10 cellular contexts compared by ENCODE assay signal in genomic region chr6:7156666-7157278, GRCh38. TPM values are rescaled to one million over a fixed set of nuclear protein-coding genes. Genes with fewer than 3 reads are reported as not detected.
DNase-seq lines count a peak whose midpoint lies in the region; ATAC-seq, FAIRE-seq and TF ChIP-seq lines count a peak whose summit lies in the region.
"Had no signal": no experiment of that assay in that cellular context is flagged by ENCODE, and none has a peak within 500 bp of the region (broad histone marks: within the 10 kb centered on the region; RNA-seq: fewer than 3 reads in every experiment).

No MANE protein-coding gene starts in this region.

- H3K9ac ChIP-seq in keratinocyte (ENCODE audit: control insufficient read depth, extremely low read depth, insufficient read depth, low read length) = no peak overlapping the region
- H3K9ac ChIP-seq: neural progenitor cell had no signal

- no peaks in the 10 kb centered on the region for H3K9me3 Mint-ChIP-seq in activated naive CD4-positive, alpha-beta T cell treated with anti-CD3 and anti-CD28 coated beads, Interleukin-2, amount 50 U/mL, for 72 hours
- H3K9me3 Mint-ChIP-seq: neural progenitor cell had no signal

- FAIRE-seq in keratinocyte (lab: Jason Lieb, UNC) = no peak

- H3K36me3 Mint-ChIP-seq in activated naive CD4-positive, alpha-beta T cell treated with anti-CD3 and anti-CD28 coated beads, Interleukin-2, amount 50 U/mL, for 72 hours = no peaks in the 10 kb centered on the region

- H3K27me3 ChIP-seq in keratinocyte (ENCODE audit: control insufficient read depth, extremely low read depth, insufficient read depth, low read length) (no peaks in the 10 kb centered on the region), thyroid gland (no peaks in the 10 kb centered on the region)

- dilution Hi-C loops in keratinocyte (cut with MboI; ENCODE audit: extremely low pct_ligation_motif_present, low sequenced_read_pairs) = no loop called here

- no peaks in the 10 kb centered on the region for H4K20me1 ChIP-seq in keratinocyte (ENCODE audit: control insufficient read depth, extremely low read depth, insufficient read depth, low read length)

- H3K9me3 ChIP-seq in keratinocyte (ENCODE audit: control insufficient read depth, low read depth, low read length) (no peaks in the 10 kb centered on the region), thyroid gland (no peaks in the 10 kb centered on the region)

- no peak overlapping the region for H3K4me3 ChIP-seq in keratinocyte (ENCODE audit: control insufficient read depth in 2 of 3, extremely low read depth in 1 of 3, insufficient read depth in 2 of 3, low read depth in 1 of 3, low read length in 3 of 3)
- no peak overlapping the region for H3K4me3 ChIP-seq in thyroid gland (replicated peaks in 1 of 3)
- H3K4me3 ChIP-seq: neural progenitor cell had no signal

- intact Hi-C loops in thyroid gland (cut with DNase I) = no loop called here

- H3K9me1 ChIP-seq in keratinocyte (ENCODE audit: control insufficient read depth, extremely low read depth, insufficient read depth, low read length) = peaks cover 5% of the 10 kb centered on the region

- TF ChIP-seq CTCF in keratinocyte (optimal IDR thresholded peaks at IDR 0.05 in 1 of 3, IDR thresholded peaks at IDR 0.05 in 1 of 3, conservative IDR thresholded peaks at IDR 0.05 in 1 of 3; ENCODE audit: extremely low read depth in 1 of 3, insufficient read depth in 2 of 3, low read length in 3 of 3) (no peak), thyroid gland (IDR thresholded peaks at IDR 0.05) (no peak)

- H3K27ac ChIP-seq in keratinocyte (ENCODE audit: control insufficient read depth, insufficient read depth, low read length) (peak overlapping the region; percentile 24), thyroid gland (peak overlapping the region; percentile 86 to 92 (median 90))
- H3K27ac ChIP-seq: neural progenitor cell had no signal

- H3K4me2 ChIP-seq in keratinocyte (ENCODE audit: control insufficient read depth, extremely low read depth, insufficient read depth, low read depth, low read length) = peak overlapping the region; percentile 11
- H3K4me2 ChIP-seq: neural progenitor cell had no signal

- peaks cover 56% of the 10 kb centered on the region for H3K4me1 ChIP-seq in keratinocyte (ENCODE audit: control insufficient read depth, extremely low read depth, insufficient read depth, low read length)
- peaks cover 74 to 83% of the 10 kb centered on the region in 2 donors for H3K4me1 ChIP-seq in thyroid gland

- H3K27ac Mint-ChIP-seq in activated naive CD4-positive, alpha-beta T cell treated with anti-CD3 and anti-CD28 coated beads, Interleukin-2, amount 50 U/mL, for 72 hours = peak overlapping the region; percentile 4 to 80
- H3K27ac Mint-ChIP-seq: neural progenitor cell had no signal

- H3K36me3 ChIP-seq in keratinocyte (ENCODE audit: control insufficient read depth in 2 of 2, extremely low read depth in 1 of 2, insufficient read depth in 2 of 2, low read length in 2 of 2) (peaks cover 0 to 5% of the 10 kb centered on the region in 2 experiments), thyroid gland (no peaks in the 10 kb centered on the region)
- H3K36me3 ChIP-seq: neural progenitor cell had no signal

- H3K79me2 ChIP-seq in keratinocyte (ENCODE audit: control insufficient read depth, insufficient read depth, low read length) = peaks cover 92% of the 10 kb centered on the region

- ATAC-seq in activated naive CD4-positive, alpha-beta T cell treated with anti-CD3 and anti-CD28 coated beads, Interleukin-2, amount 50 U/mL, for 72 hours = no peak
- ATAC-seq in SK-N-SH treated with all-trans-retinoic acid at 6 μM for 48 hours (peak; percentile 76), GM21526 (IDR thresholded peaks at IDR 0.05; ENCODE audit: low FRiP score, unreplicated experiment) (no peak)

- no peak for DNase-seq in activated naive CD4-positive, alpha-beta T cell treated with anti-CD3 and anti-CD28 coated beads, Interleukin-2, amount 50 U/mL, for 72 hours (ENCODE audit: low spot score in 2 of 2)
- DNase-seq in activated naive CD4-positive, alpha-beta T cell treated with anti-CD3 and anti-CD28 coated beads, Interleukin-2, amount 50 U/mL, for 16 hours = no peak
- peak; percentile 52 for DNase-seq in keratinocyte (ENCODE audit: low read depth, low spot score)
- DNase-seq in thyroid gland = peak; percentile 83 to 89
- no peak for DNase-seq in NOMO-1 treated with DMSO at 0.1 percent for 48 hours (lab: John Stamatoyannopoulos, UW; ENCODE audit: unreplicated experiment)
- DNase-seq in kidney glomerular epithelial cell (lab: John Stamatoyannopoulos, UW) = no peak
- DNase-seq: CD4-positive, CD25-positive, alpha-beta regulatory T cell had no signal

- H2AFZ ChIP-seq in keratinocyte (ENCODE audit: control insufficient read depth, low read length) = no peak overlapping the region
- H2AFZ ChIP-seq: neural progenitor cell had no signal

- WGBS in thyroid gland, 2 donors = 43 to 45% methylated on average over 11 of the region's 11 CpGs

- TF ChIP-seq POLR2A in thyroid gland (IDR thresholded peaks at IDR 0.05) = peak in 1 of 2 donors; percentile 60

TF ChIP-seq in SK-N-SH treated with all-trans-retinoic acid at 6 μM for 48 hours, 23 proteins besides CTCF, POLR2A, EP300 and RAD21 (continues in another document):
- no peak for TF ChIP-seq OSR1 (CRISPR knock-in tag; IDR thresholded peaks at IDR 0.05)
- no peak for TF ChIP-seq CSDC2 (CRISPR knock-in tag; IDR thresholded peaks at IDR 0.05)
- TF ChIP-seq GLIS3 (CRISPR knock-in tag; IDR thresholded peaks at IDR 0.05) = no peak
- TF ChIP-seq ESRRG (CRISPR knock-in tag; IDR thresholded peaks at IDR 0.05) = no peak
- no peak for TF ChIP-seq ARNTL (CRISPR knock-in tag; IDR thresholded peaks at IDR 0.05; ENCODE audit: borderline replicate concordance, low read depth)
- no peak for TF ChIP-seq ZNF70 (CRISPR knock-in tag; IDR thresholded peaks at IDR 0.05)
- TF ChIP-seq TOX (CRISPR knock-in tag; IDR thresholded peaks at IDR 0.05; ENCODE audit: borderline replicate concordance) = no peak
- TF ChIP-seq TCF4 (CRISPR knock-in tag; IDR thresholded peaks at IDR 0.05; ENCODE audit: borderline replicate concordance) = no peak
- no peak for TF ChIP-seq TSHZ2 (CRISPR knock-in tag; IDR thresholded peaks at IDR 0.05)
- TF ChIP-seq PATZ1 (CRISPR knock-in tag; IDR thresholded peaks at IDR 0.05; ENCODE audit: borderline replicate concordance) = no peak

RNA-seq across cellular contexts. Expression of gene RREB1, which starts 49.0 kb away (rescaled TPM):
- 10 to 100 TPM; 15.0 to 22.4 TPM for total RNA-seq in activated naive CD4-positive, alpha-beta T cell treated with anti-CD3 and anti-CD28 coated beads, Interleukin-2, amount 50 U/mL, for 72 hours
- polyA plus RNA-seq in keratinocyte = 4.3 to 6.2 TPM (median 6.1 TPM) in 3 replicates
- polyA plus RNA-seq in keratinocyte (2011; ENCODE audit: low read depth) = 5.6 TPM
- polyA plus RNA-seq in keratinocyte (2011; cell fraction: cytosol; rRNA removed) = 4.7 and 5.5 TPM in 2 replicates
- 30.5 and 34.2 TPM in 2 replicates for polyA plus RNA-seq in keratinocyte (2011; cell fraction: nucleus; rRNA removed)
- polyA plus RNA-seq in keratinocyte (2012; ENCODE audit: low replicate concordance) = 10.6 and 17.1 TPM in 2 replicates
- polyA minus RNA-seq in keratinocyte = 35.4 to 71.6 TPM (median 38.5 TPM) in 3 replicates
- polyA minus RNA-seq in keratinocyte (2011; cell fraction: cytosol; rRNA and poly(A)+ RNA removed) = 20.1 TPM
- 43.5 and 68.8 TPM in 2 replicates for polyA minus RNA-seq in keratinocyte (2011; cell fraction: nucleus; rRNA and poly(A)+ RNA removed)
- 10 to 100 TPM; 48.0 to 91.3 (median 57.1) TPM for total RNA-seq in thyroid gland

Comparison
In these comparisons a context has a peak if more than half of its experiments do, and no peak if none do; other contexts are left out.
1. DNase-seq: peak in keratinocyte (single experiment) and thyroid gland (2 of 2); none in activated naive CD4-positive, alpha-beta T cell treated with anti-CD3 and anti-CD28 coated beads, Interleukin-2, amount 50 U/mL, for 72 hours (0 of 2), activated naive CD4-positive, alpha-beta T cell treated with anti-CD3 and anti-CD28 coated beads, Interleukin-2, amount 50 U/mL, for 16 hours (single experiment), NOMO-1 treated with DMSO at 0.1 percent for 48 hours (single experiment) and kidney glomerular epithelial cell (single experiment).